ENCODE assay signal across 3 cellular contexts in genomic region chr7:47586284-47586683, GRCh38. TPM values are rescaled to one million over a fixed set of nuclear protein-coding genes. Genes with fewer than 3 reads are reported as not detected.
"Had no signal": no experiment of that assay in that cellular context is flagged by ENCODE, and none has a peak within 500 bp of the region (broad histone marks: within the 10 kb centered on the region; RNA-seq: fewer than 3 reads in every experiment).

No MANE protein-coding gene starts in this region.

RNA-seq across cellular contexts. Expression of gene TNS3, which starts 4.4 kb away (rescaled TPM):
- total RNA-seq: activated CD4-positive, alpha-beta T cell treated with anti-CD3 and anti-CD28 coated beads, Interleukin-2, amount 10 ng/mL, durations not matched to agents 7 days and 5 days; activated CD8-positive, alpha-beta T cell treated with anti-CD3 and anti-CD28 coated beads, Interleukin-2, amount 10 ng/mL, durations not matched to agents 7 days and 5 days had no signal
- polyA plus RNA-seq: K562 had no signal
